8 cellular contexts compared by ENCODE assay signal in the genomic region with DNA sequence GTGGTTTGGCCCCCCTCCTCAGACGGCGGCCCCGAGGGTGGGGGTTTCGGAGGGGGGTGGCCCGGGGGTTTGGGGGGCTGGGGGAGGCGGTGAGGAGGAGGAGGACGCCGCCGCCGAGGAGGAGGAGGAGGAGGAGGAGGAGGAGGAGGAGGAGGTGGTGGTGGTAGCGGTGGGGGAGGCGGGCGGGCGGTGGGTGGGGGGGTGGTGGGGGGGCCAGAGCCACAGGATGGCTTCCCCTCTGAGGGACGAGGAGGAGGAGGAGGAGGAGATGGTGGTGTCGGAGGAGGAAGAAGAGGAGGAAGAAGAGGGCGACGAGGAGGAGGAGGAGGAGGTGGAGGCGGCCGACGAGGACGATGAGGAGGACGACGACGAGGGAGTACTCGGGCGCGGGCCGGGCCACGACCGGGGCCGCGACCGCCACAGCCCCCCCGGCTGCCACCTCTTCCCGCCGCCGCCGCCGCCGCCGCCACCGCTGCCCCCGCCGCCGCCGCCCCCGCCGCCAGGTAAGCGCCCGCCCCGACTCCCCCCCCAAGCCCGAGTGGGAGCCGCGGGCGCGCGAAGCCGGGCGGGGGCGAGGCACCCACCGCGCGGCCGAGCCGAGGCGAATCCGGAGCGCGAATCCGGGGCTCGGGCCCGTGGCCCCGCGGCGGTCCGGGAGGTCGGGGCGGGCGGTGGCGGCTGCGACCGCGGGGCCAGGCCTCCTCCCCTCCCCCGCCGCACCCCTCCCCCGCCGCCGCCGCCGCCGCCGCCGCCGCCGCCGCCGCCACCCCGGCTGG.
DNase-seq lines count a peak whose midpoint lies in the region; ATAC-seq and TF ChIP-seq lines count a peak whose summit lies in the region.

No MANE protein-coding gene starts in this region.

- no CpG with 5 or more reads among the region's 99 CpGs for WGBS in iPS DF 6.9 (ENCODE audit: insufficient coverage, insufficient read length)

- no peaks in the 10 kb centered on the region for H3K9me3 ChIP-seq in iPS DF 6.9 (ENCODE audit: control insufficient read depth, insufficient read depth, low read length)

- H3K27me3 ChIP-seq in iPS DF 6.9 (ENCODE audit: control insufficient read depth, insufficient read depth, low read length): no peaks in the 10 kb centered on the region; the same call in 1 of the 2 replicates

- DNase-seq in NB4 (ENCODE audit: low read depth) (peak; percentile 43), iPS DF 6.9 (ENCODE audit: low read depth, low spot score) (no peak), NCI-H1694 (lab: John Stamatoyannopoulos, UW) (no peak)
- peak; percentile 42 for DNase-seq in activated naive CD4-positive, alpha-beta T cell treated with Interleukin-2 at 50 U/mL for 16 hours
- DNase-seq in stimulated activated CD4-positive, alpha-beta T cell treated with anti-CD3 and anti-CD28 coated beads, Interleukin-2, amount 100 ng/mL, for 4 hours (ENCODE audit: low read depth): peak; percentile 53
- DNase-seq in NK-92 treated with Interleukin-12 subunit alpha and Interleukin-12 subunit beta, amount 100 ng/mL, for 24 hours (lab: John Stamatoyannopoulos, UW): no peak

- TF ChIP-seq POLR2A in NB4 (IDR thresholded peaks at IDR 0.05; ENCODE audit: extremely low read depth, insufficient read length): no peak

- no peak for ATAC-seq in HG03520 (IDR thresholded peaks at IDR 0.05; ENCODE audit: unreplicated experiment)

- TF ChIP-seq CTCF in NB4 (IDR thresholded peaks at IDR 0.05; ENCODE audit: low read depth, low read length): no peak

- H3K4me3 ChIP-seq in GM08714 (ENCODE audit: low read length) (peak overlapping the region; percentile 85; the same call in 1 of the 2 replicates), NB4 (ENCODE audit: low read depth, low read length) (peak overlapping the region; percentile 49), iPS DF 6.9 (ENCODE audit: low read length) (peak overlapping the region; percentile 69)

- no peaks in the 10 kb centered on the region for H3K36me3 ChIP-seq in iPS DF 6.9 (ENCODE audit: control insufficient read depth, insufficient read depth, low read length)

- H3K4me1 ChIP-seq in iPS DF 6.9 (ENCODE audit: control insufficient read depth, insufficient read depth, low read length): peaks cover 4% of the 10 kb centered on the region

- no peak overlapping the region for H3K27ac ChIP-seq in iPS DF 6.9 (ENCODE audit: low read length)

Comparison
In these comparisons a context has a peak if more than half of its experiments do, and no peak if none do; other contexts are left out.
1. DNase-seq: peak in NB4 (single experiment), activated naive CD4-positive, alpha-beta T cell treated with Interleukin-2 at 50 U/mL for 16 hours (single experiment) and stimulated activated CD4-positive, alpha-beta T cell treated with anti-CD3 and anti-CD28 coated beads, Interleukin-2, amount 100 ng/mL, for 4 hours (single experiment); none in iPS DF 6.9 (single experiment), NCI-H1694 (single experiment) and NK-92 treated with Interleukin-12 subunit alpha and Interleukin-12 subunit beta, amount 100 ng/mL, for 24 hours (single experiment).
2. Peak in every context shown above with its lines, with median percentiles within 50 percentile points of each other: H3K4me3 ChIP-seq.